Comparison of ENCODE assay signal across 21 cellular contexts in genomic region chr19:16133818-16134217, GRCh38. TPM values are rescaled to one million over a fixed set of nuclear protein-coding genes. Genes with fewer than 3 reads are reported as not detected.
DNase-seq lines count a peak whose midpoint lies in the region; ATAC-seq and TF ChIP-seq lines count a peak whose summit lies in the region.
"Had no signal": no experiment of that assay in that cellular context is flagged by ENCODE, and none has a peak within 500 bp of the region (broad histone marks: within the 10 kb centered on the region; RNA-seq: fewer than 3 reads in every experiment).

No MANE protein-coding gene starts in this region.

- peaks cover 11% of the 10 kb centered on the region for H3K9me3 Mint-ChIP-seq in memory B cell

- H3K9me2 ChIP-seq in MM.1S (replicated peaks; ENCODE audit: insufficient read depth, low read length) = no peaks in the 10 kb centered on the region

- H3K9me3 ChIP-seq in BLaER1 treated with 17β-estradiol and CSF1 and Interleukin-3, amounts not matched to agents 10 nM and 100 nM (replicated peaks in 1 of 11) = peaks cover 4 to 27% (median 12%) of the 10 kb centered on the region in 11 experiments; a peak in 16 of 22 replicates
- no peaks in the 10 kb centered on the region for H3K9me3 ChIP-seq in MM.1S (replicated peaks; ENCODE audit: insufficient read depth, low read length)
- no peaks in the 10 kb centered on the region for H3K9me3 ChIP-seq in tibial nerve
- no peaks in the 10 kb centered on the region for H3K9me3 ChIP-seq in gastrocnemius medialis
- H3K9me3 ChIP-seq: body of pancreas, Caco-2, MG63, tibial artery had no signal

- peak overlapping the region; percentile 58 for H3K27ac Mint-ChIP-seq in memory B cell

- DNase-seq in MM.1S = no peak
- DNase-seq in memory B cell (ENCODE audit: low spot score in 2 of 2) = no peak
- no peak for DNase-seq in tibial nerve (ENCODE audit: low spot score in 2 of 2)
- DNase-seq in gastrocnemius medialis = no peak
- DNase-seq in Kasumi-1 (lab: John Stamatoyannopoulos, UW) = no peak
- DNase-seq: activated CD4-positive, alpha-beta T cell treated with anti-CD3 and anti-CD28 coated beads, Interleukin-2, amount 50 U/mL, for 1 hour; activated T-cell treated with anti-CD3 and anti-CD28 coated beads, Interleukin-2, amount 50 U/mL, for 1 hour; body of pancreas; Caco-2; EL; MG63; NCI-H146; NCI-H2171 treated with DMSO at 0.1 percent for 48 hours; posterior cingulate gyrus; stimulated activated naive CD8-positive, alpha-beta T cell treated with anti-CD3 and anti-CD28 coated beads, Interleukin-15, Interleukin-2, amounts not matched to agents 100 U/mL and 50 U/mL, for 24 hours; tibial artery had no signal

- no peak for TF ChIP-seq EP300 in tibial nerve (IDR thresholded peaks at IDR 0.05)

- peaks cover 27% of the 10 kb centered on the region for H3K4me1 Mint-ChIP-seq in memory B cell

- peaks cover 18 to 98% (median 94%) of the 10 kb centered on the region in 10 experiments for H3K4me1 ChIP-seq in BLaER1 treated with 17β-estradiol and CSF1 and Interleukin-3, amounts not matched to agents 10 nM and 100 nM
- H3K4me1 ChIP-seq in MM.1S (ENCODE audit: low read length) (peaks cover 40% of the 10 kb centered on the region), tibial nerve (no peaks in the 10 kb centered on the region), gastrocnemius medialis (no peaks in the 10 kb centered on the region)
- H3K4me1 ChIP-seq: Caco-2, tibial artery had no signal

- peaks cover 56 to 79% (median 70%) of the 10 kb centered on the region in 11 experiments for H3K36me3 ChIP-seq in BLaER1 treated with 17β-estradiol and CSF1 and Interleukin-3, amounts not matched to agents 10 nM and 100 nM
- peaks cover 24% of the 10 kb centered on the region for H3K36me3 ChIP-seq in MM.1S (replicated peaks; ENCODE audit: insufficient read depth, low read length)
- H3K36me3 ChIP-seq in tibial nerve = peaks cover 3 to 58% (median 26%) of the 10 kb centered on the region in 3 donors
- H3K36me3 ChIP-seq in gastrocnemius medialis = peaks cover 0 to 48% of the 10 kb centered on the region in 2 donors

- 91 to 100% methylated on average over 3 to 4 of the region's 4 CpGs for WGBS in tibial nerve, 2 donors

- no peak for ATAC-seq in memory B cell (ENCODE audit: low read depth)
- ATAC-seq in gastrocnemius medialis = no peak
- ATAC-seq: activated naive CD4-positive, alpha-beta T cell treated with anti-CD3 and anti-CD28 coated beads, Interleukin-2, amount 50 U/mL, for 72 hours; body of pancreas; stimulated activated naive CD8-positive, alpha-beta T cell treated with anti-CD3 and anti-CD28 coated beads, Interleukin-15, Interleukin-2, amounts not matched to agents 100 U/mL and 50 U/mL, for 24 hours had no signal

- H3K4me3 ChIP-seq in BLaER1 treated with 17β-estradiol and CSF1 and Interleukin-3, amounts not matched to agents 10 nM and 100 nM = no peak overlapping the region
- H3K4me3 ChIP-seq in MM.1S (ENCODE audit: low read length) (no peak overlapping the region), tibial nerve (no peak overlapping the region), gastrocnemius medialis (no peak overlapping the region)
- H3K4me3 ChIP-seq: body of pancreas, lung, MG63, tibial artery had no signal

- peaks cover 46% of the 10 kb centered on the region for H3F3A ChIP-seq in MM.1S (ENCODE audit: insufficient read depth, low read length)

- TF ChIP-seq CTCF in MM.1S (IDR thresholded peaks at IDR 0.05; ENCODE audit: low read length) = no peak
- TF ChIP-seq CTCF in tibial nerve (IDR thresholded peaks at IDR 0.05) = no peak
- no peak for TF ChIP-seq CTCF in gastrocnemius medialis (IDR thresholded peaks at IDR 0.05 in 4 of 5, conservative IDR thresholded peaks at IDR 0.05 in 1 of 5)

- peaks cover 34% of the 10 kb centered on the region for H3K36me3 Mint-ChIP-seq in memory B cell

- H3K9ac ChIP-seq in BLaER1 treated with 17β-estradiol and CSF1 and Interleukin-3, amounts not matched to agents 10 nM and 100 nM = peak overlapping the region in 6 of 11 experiments; percentile 8 to 32 (median 14); a peak in 6 of 22 replicates
- H3K9ac ChIP-seq in MM.1S (ENCODE audit: low read length) = peak overlapping the region; percentile 39

- no peak overlapping the region for H3K4me3 Mint-ChIP-seq in memory B cell

- peaks cover 48% of the 10 kb centered on the region for H3K79me2 ChIP-seq in MM.1S (ENCODE audit: low read length)

- H3K27me3 Mint-ChIP-seq in memory B cell = no peaks in the 10 kb centered on the region

- H4K20me1 ChIP-seq in BLaER1 treated with 17β-estradiol and CSF1 and Interleukin-3, amounts not matched to agents 10 nM and 100 nM = peaks cover 0 to 18% (median 0%) of the 10 kb centered on the region in 11 experiments; a peak in 2 of 22 replicates
- H4K20me1 ChIP-seq in MM.1S (ENCODE audit: insufficient read depth, low read length) = no peaks in the 10 kb centered on the region

- H3K4me2 ChIP-seq in BLaER1 treated with 17β-estradiol and CSF1 and Interleukin-3, amounts not matched to agents 10 nM and 100 nM = peak overlapping the region in 10 of 11 experiments; percentile 4 to 86 (median 78); a peak in 19 of 22 replicates
- peak overlapping the region; percentile 52 for H3K4me2 ChIP-seq in MM.1S (ENCODE audit: low read depth, low read length)

- intact Hi-C loops in gastrocnemius medialis (cut with DNase I; ENCODE audit: low total_unique reads) = no loop called here

- in situ Hi-C loops in gastrocnemius medialis (cut with MboI; ENCODE audit: low sequenced_read_pairs in 4 of 4) = no loop called here

- no peak overlapping the region for H2AFZ ChIP-seq in MM.1S (ENCODE audit: low read length)

- H3K27me3 ChIP-seq in BLaER1 treated with 17β-estradiol and CSF1 and Interleukin-3, amounts not matched to agents 10 nM and 100 nM = no peaks in the 10 kb centered on the region
- H3K27me3 ChIP-seq in MM.1S (replicated peaks; ENCODE audit: insufficient read depth, low read length) = no peaks in the 10 kb centered on the region
- H3K27me3 ChIP-seq in tibial nerve = no peaks in the 10 kb centered on the region
- H3K27me3 ChIP-seq in gastrocnemius medialis = no peaks in the 10 kb centered on the region
- H3K27me3 ChIP-seq: body of pancreas, MG63, tibial artery had no signal

- TF ChIP-seq POLR2A in tibial nerve (IDR thresholded peaks at IDR 0.05) (no peak), gastrocnemius medialis (IDR thresholded peaks at IDR 0.05) (no peak)

- peak overlapping the region in 8 of 11 experiments; percentile 69 to 77 (median 74); a peak in 17 of 22 replicates for H3K27ac ChIP-seq in BLaER1 treated with 17β-estradiol and CSF1 and Interleukin-3, amounts not matched to agents 10 nM and 100 nM
- H3K27ac ChIP-seq in MM.1S (ENCODE audit: low read length) (peak overlapping the region; percentile 92), tibial nerve (no peak overlapping the region), gastrocnemius medialis (no peak overlapping the region)
- H3K27ac ChIP-seq: body of pancreas, tibial artery had no signal

RNA-seq across cellular contexts. Expression of gene HSH2D, which starts 9.7 kb away (rescaled TPM):
- total RNA-seq in tibial nerve (under 1 TPM in 1 of 4 donors, not detected in 3; 0.22 TPM), gastrocnemius medialis (not detected)
- total RNA-seq: myocyte had no signal

RNA-seq across cellular contexts. Expression of gene RAB8A, which starts 22.1 kb away (rescaled TPM):
- 10 to 100 TPM; 27.3 to 42.9 (median 36.3) TPM for total RNA-seq in tibial nerve
- 10 to 100 TPM in 1 of 4 donors, 1 to 10 TPM in 3; 8.3 to 12.1 (median 9.2) TPM for total RNA-seq in gastrocnemius medialis

RNA-seq across cellular contexts. Expression of gene CIB3, which starts 39.5 kb away (rescaled TPM):
- total RNA-seq in tibial nerve = not detected
- total RNA-seq in gastrocnemius medialis = not detected
- total RNA-seq: body of pancreas; Caco-2; lung; myocyte; T-helper 1 cell treated with Interleukin-12 subunit alpha and Interleukin-12 subunit beta and Interleukin-4 antibody, amounts not matched to agents 30 ng/mL and 1 ng/mL, for 36 hours had no signal

RNA-seq across cellular contexts. Expression of gene FAM32A, which starts 51.4 kb away (rescaled TPM):
- total RNA-seq in tibial nerve (10 to 100 TPM; 55.3 to 82.6 (median 73.0) TPM), gastrocnemius medialis (10 to 100 TPM; 57.2 to 72.3 (median 63.6) TPM)

RNA-seq across cellular contexts. Expression of gene TPM4, which starts 57.5 kb away (rescaled TPM):
- total RNA-seq in tibial nerve = 100 to 1,000 TPM; 471 to 530 (median 493) TPM
- total RNA-seq in gastrocnemius medialis = 10 to 100 TPM; 21.8 to 62.8 (median 44.1) TPM

Comparison
In these comparisons a context has a peak if more than half of its experiments do, and no peak if none do; other contexts are left out.
1. H3K27ac ChIP-seq: peak in BLaER1 treated with 17β-estradiol and CSF1 and Interleukin-3, amounts not matched to agents 10 nM and 100 nM (8 of 11) and MM.1S (single experiment); none in tibial nerve (0 of 4) and gastrocnemius medialis (0 of 4).